Comparison of ENCODE assay signal across 19 cellular contexts in genomic region chr7:92722541-92722940, GRCh38.
DNase-seq lines count a peak whose midpoint lies in the region; ATAC-seq and TF ChIP-seq lines count a peak whose summit lies in the region.
"Had no signal": no experiment of that assay in that cellular context is flagged by ENCODE, and none has a peak within 500 bp of the region (broad histone marks: within the 10 kb centered on the region; RNA-seq: fewer than 3 reads in every experiment).

No MANE protein-coding gene starts in this region.

- H3K27ac Mint-ChIP-seq in stimulated activated naive B cell treated with anti-CD40 and anti-IgM and Interleukin-4, amounts not matched to agents 10 μg/mL and 1 μg/mL and 100 μg/mL, for 72 hours = no peak overlapping the region
- H3K27ac Mint-ChIP-seq: B cell had no signal

- H3K36me3 Mint-ChIP-seq in stimulated activated naive B cell treated with anti-CD40 and anti-IgM and Interleukin-4, amounts not matched to agents 10 μg/mL and 1 μg/mL and 100 μg/mL, for 72 hours = peaks cover 18 to 34% of the 10 kb centered on the region in 2 donors

- H3K9me3 Mint-ChIP-seq in stimulated activated naive B cell treated with anti-CD40 and anti-IgM and Interleukin-4, amounts not matched to agents 10 μg/mL and 1 μg/mL and 100 μg/mL, for 72 hours = no peaks in the 10 kb centered on the region
- H3K9me3 Mint-ChIP-seq: immature natural killer cell, T-cell had no signal

- H3K9ac ChIP-seq in adipocyte (ENCODE audit: low read length) = no peak overlapping the region

- peaks cover 20 to 43% of the 10 kb centered on the region in 2 donors for H3K4me1 Mint-ChIP-seq in stimulated activated naive B cell treated with anti-CD40 and anti-IgM and Interleukin-4, amounts not matched to agents 10 μg/mL and 1 μg/mL and 100 μg/mL, for 72 hours

- H3K4me1 ChIP-seq in ACC112 (ENCODE audit: control insufficient read depth, insufficient read depth, low read length, unreplicated experiment) = peaks cover 40% of the 10 kb centered on the region
- H3K4me1 ChIP-seq in adipocyte (ENCODE audit: control insufficient read depth, insufficient read depth, low read length) = peaks cover 25% of the 10 kb centered on the region
- peaks cover 8 to 37% of the 10 kb centered on the region in 2 donors for H3K4me1 ChIP-seq in adrenal gland (replicated peaks in 1 of 2)
- H3K4me1 ChIP-seq: testis had no signal

- H3K9me3 ChIP-seq in adipocyte (ENCODE audit: control insufficient read depth, low read length) (no peaks in the 10 kb centered on the region), adrenal gland (replicated peaks in 1 of 3) (no peaks in the 10 kb centered on the region)
- H3K9me3 ChIP-seq: testis had no signal

- H3K4me3 Mint-ChIP-seq in stimulated activated naive B cell treated with anti-CD40 and anti-IgM and Interleukin-4, amounts not matched to agents 10 μg/mL and 1 μg/mL and 100 μg/mL, for 72 hours = no peak overlapping the region
- H3K4me3 Mint-ChIP-seq: B cell, immature natural killer cell, T-cell had no signal

- intact Hi-C loops in adrenal gland (cut with DNase I) = no loop called here

- ATAC-seq in stimulated activated naive B cell treated with anti-CD40 and anti-IgM and Interleukin-4, amounts not matched to agents 10 μg/mL and 1 μg/mL and 100 μg/mL, for 72 hours (replicated peaks) = no peak
- ATAC-seq: T-cell had no signal

- no peak for TF ChIP-seq CTCF in adrenal gland (IDR thresholded peaks at IDR 0.05)

- H3K27me3 ChIP-seq in ACC112 (ENCODE audit: insufficient read depth, low read length) = no peaks in the 10 kb centered on the region
- no peaks in the 10 kb centered on the region for H3K27me3 ChIP-seq in adipocyte (replicated peaks; ENCODE audit: control insufficient read depth, insufficient read depth, low read length)
- H3K27me3 ChIP-seq in adrenal gland = no peaks in the 10 kb centered on the region
- H3K27me3 ChIP-seq: testis had no signal

- peaks cover 14% of the 10 kb centered on the region for H3K36me3 ChIP-seq in ACC112 (ENCODE audit: insufficient read depth, low read length)
- peaks cover 12% of the 10 kb centered on the region for H3K36me3 ChIP-seq in adipocyte (ENCODE audit: control insufficient read depth, insufficient read depth, low read length, severe bottlenecking)
- H3K36me3 ChIP-seq in adrenal gland (replicated peaks in 1 of 2) = peaks cover 0 to 15% of the 10 kb centered on the region in 2 donors

- H3K79me2 ChIP-seq in ACC112 (ENCODE audit: control insufficient read depth, insufficient read depth, low read length, unreplicated experiment) = peaks cover 56% of the 10 kb centered on the region

- H3K27ac ChIP-seq in ACC112 (ENCODE audit: low read depth, low read length) = peak overlapping the region; percentile 72
- peak overlapping the region in 2 of 5 donors; percentile 33 to 49 for H3K27ac ChIP-seq in adrenal gland
- H3K27ac ChIP-seq: testis had no signal

- H3K27me3 Mint-ChIP-seq in stimulated activated naive B cell treated with anti-CD40 and anti-IgM and Interleukin-4, amounts not matched to agents 10 μg/mL and 1 μg/mL and 100 μg/mL, for 72 hours = no peaks in the 10 kb centered on the region
- H3K27me3 Mint-ChIP-seq: B cell, T-cell had no signal

- peak overlapping the region; percentile 43; the same call in 1 of the 2 replicates for H3K4me3 ChIP-seq in ACC112 (ENCODE audit: low read depth, low read length)
- H3K4me3 ChIP-seq in adipocyte (ENCODE audit: low read length) = peak overlapping the region; percentile 24
- H3K4me3 ChIP-seq in adrenal gland = no peak overlapping the region
- H3K4me3 ChIP-seq: testis had no signal

- TF ChIP-seq POLR2A in adrenal gland (IDR thresholded peaks at IDR 0.05) = no peak

- H2AFZ ChIP-seq in ACC112 (ENCODE audit: low read length, unreplicated experiment) = no peak overlapping the region

- 71 to 84% (median 82%) methylated on average over 1 of the region's 1 CpG for WGBS in adrenal gland, 4 donors

- DNase-seq in HCEC 1CT (peak; percentile 51), adipocyte (ENCODE audit: low read depth) (no peak), lung microvascular endothelial cell (ENCODE audit: low read depth in 2 of 2) (peak; percentile 54 to 72), adrenal gland (no peak), cerebellar nuclear complex (lab: John Stamatoyannopoulos, UW) (no peak)
- no peak for DNase-seq in stimulated activated naive B cell treated with anti-CD40 and anti-IgM and Interleukin-4, amounts not matched to agents 10 μg/mL and 1 μg/mL and 100 μg/mL, for 72 hours
- DNase-seq in stimulated activated CD4-positive, alpha-beta T cell treated with anti-CD3 and anti-CD28 coated beads, Interleukin-4, amount 100 ng/mL, for 24 hours = no peak
- DNase-seq: aorta; DMS 273 treated with DMSO at 0.1 percent for 48 hours; effector CD8-positive, alpha-beta T cell; H7; immature natural killer cell; NCI-H524; OCI-M1; posterior cingulate gyrus; T-cell; testis had no signal

Comparison
In these comparisons a context has a peak if more than half of its experiments do, and no peak if none do; other contexts are left out.
1. H3K4me3 ChIP-seq: peak in ACC112 (single experiment) and adipocyte (single experiment); none in adrenal gland (0 of 4).
2. DNase-seq: peak in HCEC 1CT (single experiment) and lung microvascular endothelial cell (2 of 2); none in adipocyte (single experiment), adrenal gland (0 of 7), stimulated activated naive B cell treated with anti-CD40 and anti-IgM and Interleukin-4, amounts not matched to agents 10 μg/mL and 1 μg/mL and 100 μg/mL, for 72 hours (single experiment), cerebellar nuclear complex (0 of 2) and stimulated activated CD4-positive, alpha-beta T cell treated with anti-CD3 and anti-CD28 coated beads, Interleukin-4, amount 100 ng/mL, for 24 hours (single experiment).